In genomic region chr12:54106252-54106651, GRCh38 we compare ENCODE assay signal across 10 cellular contexts. TPM values are rescaled to one million over a fixed set of nuclear protein-coding genes. Genes with fewer than 3 reads are reported as not detected.
A peak's percentile ranks its signal among the peaks of the same experiment; 100 is the strongest.
DNase-seq lines count a peak whose midpoint lies in the region; ATAC-seq, FAIRE-seq and TF ChIP-seq lines count a peak whose summit lies in the region.
"Not testable (repeated sequence)": the region's sequence is repeated elsewhere in the genome, so short reads cannot be mapped to it uniquely, and the experiment has no call there.
"Had no signal": no experiment of that assay in that cellular context is flagged by ENCODE, and none has a peak within 500 bp of the region (broad histone marks: within the 10 kb centered on the region; RNA-seq: fewer than 3 reads in every experiment).

No MANE protein-coding gene starts in this region.

- in situ Hi-C loops in G401 (cut with HindIII; ENCODE audit: low sequenced_read_pairs), result not testable (repeated sequence)

- intact Hi-C loops in kidney (cut with DNase I), result not testable (repeated sequence)

- peaks cover 99% of the 10 kb centered on the region for H3K27me3 Mint-ChIP-seq in WTC11 (ENCODE audit: low read depth)
- peaks cover 25% of the 10 kb centered on the region for H3K27me3 Mint-ChIP-seq in glutamatergic neuron (ENCODE audit: unreplicated experiment)
- H3K27me3 Mint-ChIP-seq in nephron (ENCODE audit: low read depth), result peaks cover 48% of the 10 kb centered on the region
- peaks cover 34% of the 10 kb centered on the region for H3K27me3 Mint-ChIP-seq in type B pancreatic cell

- CTCF ChIA-PET in WTC11 (lab: Charles Lee), result interaction anchor here (1.0 to 1.8 kb wide), 2 partner anchors 86 to 95 kb away, joined by 5 to 6 read pairs; no protein-coding TSS in a partner anchor

- H3K27ac Mint-ChIP-seq in WTC11; glutamatergic neuron (ENCODE audit: unreplicated experiment); nephron; type B pancreatic cell: not testable (repeated sequence)

- H3K4me1 Mint-ChIP-seq in WTC11 (peaks cover 11% of the 10 kb centered on the region), glutamatergic neuron (ENCODE audit: low read depth, unreplicated experiment) (peaks cover 13% of the 10 kb centered on the region), nephron (peaks cover 30% of the 10 kb centered on the region), type B pancreatic cell (ENCODE audit: unreplicated experiment) (peaks cover 23% of the 10 kb centered on the region)

- TF ChIP-seq CTCF in WTC11 (IDR thresholded peaks at IDR 0.05); coronary artery (IDR thresholded peaks at IDR 0.05); glutamatergic neuron (IDR thresholded peaks at IDR 0.05; ENCODE audit: partially characterized antibody, unreplicated experiment); kidney (IDR thresholded peaks at IDR 0.05; ENCODE audit: borderline replicate concordance, extremely low read depth, insufficient read depth); nephron (IDR thresholded peaks at IDR 0.05; ENCODE audit: unreplicated experiment in 3 of 3); type B pancreatic cell (conservative IDR thresholded peaks at IDR 0.05): not testable (repeated sequence)

- not testable (repeated sequence) for H3K9ac ChIP-seq in kidney (ENCODE audit: low read length in 2 of 2)

- H3K4me3 ChIP-seq in coronary artery, result peak overlapping the region; percentile 36
- H3K4me3 ChIP-seq in kidney (ENCODE audit: low read length in 2 of 2), result not testable (repeated sequence)

- DNase-seq in G401 (ENCODE audit: low spot score) (peak; percentile 34), WTC11 (ENCODE audit: low spot score) (peak; percentile 50), glutamatergic neuron (peak; percentile 60), kidney (peak; percentile 69)
- not testable (repeated sequence) for DNase-seq in coronary artery (ENCODE audit: low spot score); type B pancreatic cell (ENCODE audit: extremely low spot score, unreplicated experiment)

- H3K36me3 ChIP-seq in kidney (ENCODE audit: control insufficient read depth in 1 of 2, insufficient read depth in 2 of 2, low read length in 2 of 2), result not testable (repeated sequence)

- POLR2A ChIA-PET in WTC11 (lab: Charles Lee), result not testable (repeated sequence)

- ATAC-seq in WTC11, result not testable (repeated sequence)

- not testable (repeated sequence) for H3K27ac ChIP-seq in coronary artery; kidney (ENCODE audit: low read depth in 2 of 2, low read length in 2 of 2)

- not testable (repeated sequence) for FAIRE-seq in kidney (lab: Jason Lieb, UNC)

- H3K4me3 Mint-ChIP-seq in WTC11 (peak overlapping the region; percentile 55), glutamatergic neuron (ENCODE audit: unreplicated experiment) (peak overlapping the region; percentile 83), nephron (peak overlapping the region; percentile 30 to 66 (median 58)), type B pancreatic cell (peak overlapping the region; percentile 67)

- H3K9me3 Mint-ChIP-seq in WTC11; glutamatergic neuron (ENCODE audit: unreplicated experiment); nephron; type B pancreatic cell: not testable (repeated sequence)

- H3K9me3 ChIP-seq in kidney (ENCODE audit: control insufficient read depth in 1 of 2, low read length in 2 of 2), result not testable (repeated sequence)

- not testable (repeated sequence) for H3K4me1 ChIP-seq in kidney (ENCODE audit: control insufficient read depth in 1 of 2, insufficient read depth in 1 of 2, low read depth in 1 of 2, low read length in 2 of 2)

- not testable (repeated sequence) for H3K36me3 Mint-ChIP-seq in WTC11; glutamatergic neuron (ENCODE audit: unreplicated experiment); nephron (ENCODE audit: low read depth); type B pancreatic cell

RNA-seq across cellular contexts. Expression of gene HOXC4, which starts 52.6 kb away (rescaled TPM):
- 2.5 and 3.9 TPM in 2 replicates for total RNA-seq in G401 (2014; rRNA removed; shearing (Covaris generic))
- total RNA-seq in WTC11 (2021) (0.14 to 0.46 TPM (median 0.30 TPM) in 3 replicates), glutamatergic neuron (ENCODE audit: unreplicated experiment) (not detected), kidney (24.5 TPM), type B pancreatic cell (ENCODE audit: low replicate concordance) (6.7 and 47.9 TPM in 2 replicates)
- polyA plus RNA-seq in kidney (ENCODE audit: insufficient read depth, low read depth, low replicate concordance), result 13.9 TPM
- total RNA-seq: A172; CD4-positive, alpha-beta T cell; HepG2 had no signal
- polyA plus RNA-seq: HepG2 had no signal
